20 cellular contexts compared by ENCODE assay signal in genomic region chr19:43245848-43246247, GRCh38. TPM values are rescaled to one million over a fixed set of nuclear protein-coding genes. Genes with fewer than 3 reads are reported as not detected.
"Had no signal": no experiment of that assay in that cellular context is flagged by ENCODE, and none has a peak within 500 bp of the region (broad histone marks: within the 10 kb centered on the region; RNA-seq: fewer than 3 reads in every experiment).

No MANE protein-coding gene starts in this region.

RNA-seq across cellular contexts. Expression of gene PSG9, which starts 23.5 kb away (rescaled TPM):
- total RNA-seq: activated naive CD4-positive, alpha-beta T cell treated with anti-CD3 and anti-CD28 coated beads for 36 hours; activated naive CD8-positive, alpha-beta T cell treated with anti-CD3 and anti-CD28 coated beads for 36 hours; activated naive CD8-positive, alpha-beta T cell treated with anti-CD3 and anti-CD28 coated beads, Interleukin-2, amount 10 ng/mL, durations not matched to agents 7 days and 5 days; activated T-cell treated with anti-CD3 and anti-CD28 coated beads, Interleukin-2, amount 50 U/mL, for 4 hours; activated T-cell treated with anti-CD3 and anti-CD28 coated beads, Interleukin-2, amount 50 U/mL, for 72 hours; activated T-helper 1 cell treated with anti-CD3 and anti-CD28 coated beads, Interleukin-12 subunit alpha, Interleukin-12 subunit beta, Interleukin-2, Interleukin-4 antibody, amounts not matched to agents 30 ng/mL and 10 ng/mL and 1 ng/mL, durations not matched to agents 14 hours and 24 hours and 36 hours; activated T-helper 2 cell treated with anti-CD3 and anti-CD28 coated beads, Interferon-gamma antibody, Interleukin-2, Interleukin-4, amounts not matched to agents 10 μg/mL and 5 μg/mL and 100 μg/mL, durations not matched to agents 14 hours and 24 hours and 36 hours; adrenal gland; aorta; ascending aorta; body of pancreas; breast epithelium; bronchial epithelial cell; cardiac muscle cell; cardiac septum; cerebellum; chondrocyte had no signal
- polyA plus RNA-seq: adrenal gland, aorta, cardiac muscle cell had no signal

RNA-seq across cellular contexts. Expression of gene PSG4, which starts 40.4 kb away (rescaled TPM):
- total RNA-seq: activated naive CD4-positive, alpha-beta T cell treated with anti-CD3 and anti-CD28 coated beads for 36 hours; activated naive CD8-positive, alpha-beta T cell treated with anti-CD3 and anti-CD28 coated beads for 36 hours; activated naive CD8-positive, alpha-beta T cell treated with anti-CD3 and anti-CD28 coated beads, Interleukin-2, amount 10 ng/mL, durations not matched to agents 7 days and 5 days; activated T-cell treated with anti-CD3 and anti-CD28 coated beads, Interleukin-2, amount 50 U/mL, for 4 hours; activated T-cell treated with anti-CD3 and anti-CD28 coated beads, Interleukin-2, amount 50 U/mL, for 72 hours; activated T-helper 1 cell treated with anti-CD3 and anti-CD28 coated beads, Interleukin-12 subunit alpha, Interleukin-12 subunit beta, Interleukin-2, Interleukin-4 antibody, amounts not matched to agents 30 ng/mL and 10 ng/mL and 1 ng/mL, durations not matched to agents 14 hours and 24 hours and 36 hours; activated T-helper 2 cell treated with anti-CD3 and anti-CD28 coated beads, Interferon-gamma antibody, Interleukin-2, Interleukin-4, amounts not matched to agents 10 μg/mL and 5 μg/mL and 100 μg/mL, durations not matched to agents 14 hours and 24 hours and 36 hours; aorta; ascending aorta; cardiac muscle cell; cardiac septum; cerebellum; chondrocyte had no signal
- polyA plus RNA-seq: aorta, cardiac muscle cell had no signal

RNA-seq across cellular contexts. Expression of gene PSG5, which starts 59.5 kb away (rescaled TPM):
- total RNA-seq: activated naive CD4-positive, alpha-beta T cell treated with anti-CD3 and anti-CD28 coated beads for 36 hours; activated naive CD4-positive, alpha-beta T cell treated with anti-CD3 and anti-CD28 coated beads, Interleukin-2, amount 50 U/mL, for 72 hours; activated naive CD8-positive, alpha-beta T cell treated with anti-CD3 and anti-CD28 coated beads for 36 hours; activated naive CD8-positive, alpha-beta T cell treated with anti-CD3 and anti-CD28 coated beads, Interleukin-2, amount 10 ng/mL, durations not matched to agents 7 days and 5 days; activated T-cell treated with anti-CD3 and anti-CD28 coated beads, Interleukin-2, amount 50 U/mL, for 4 hours; activated T-cell treated with anti-CD3 and anti-CD28 coated beads, Interleukin-2, amount 50 U/mL, for 72 hours; activated T-helper 1 cell treated with anti-CD3 and anti-CD28 coated beads, Interleukin-12 subunit alpha, Interleukin-12 subunit beta, Interleukin-2, Interleukin-4 antibody, amounts not matched to agents 30 ng/mL and 10 ng/mL and 1 ng/mL, durations not matched to agents 14 hours and 24 hours and 36 hours; activated T-helper 17 cell treated with anti-CD3 and anti-CD28 coated beads, Interleukin-2, amount 50 U/mL, for 72 hours; activated T-helper 2 cell treated with anti-CD3 and anti-CD28 coated beads, Interferon-gamma antibody, Interleukin-2, Interleukin-4, amounts not matched to agents 10 μg/mL and 5 μg/mL and 100 μg/mL, durations not matched to agents 14 hours and 24 hours and 36 hours; adrenal gland; aorta; ascending aorta; breast epithelium; bronchial epithelial cell; cardiac muscle cell; cardiac septum; chondrocyte had no signal
- polyA plus RNA-seq: adipose tissue, adrenal gland, aorta, cardiac muscle cell had no signal
